Comparison of ENCODE assay signal across 24 cellular contexts in the genomic region with DNA sequence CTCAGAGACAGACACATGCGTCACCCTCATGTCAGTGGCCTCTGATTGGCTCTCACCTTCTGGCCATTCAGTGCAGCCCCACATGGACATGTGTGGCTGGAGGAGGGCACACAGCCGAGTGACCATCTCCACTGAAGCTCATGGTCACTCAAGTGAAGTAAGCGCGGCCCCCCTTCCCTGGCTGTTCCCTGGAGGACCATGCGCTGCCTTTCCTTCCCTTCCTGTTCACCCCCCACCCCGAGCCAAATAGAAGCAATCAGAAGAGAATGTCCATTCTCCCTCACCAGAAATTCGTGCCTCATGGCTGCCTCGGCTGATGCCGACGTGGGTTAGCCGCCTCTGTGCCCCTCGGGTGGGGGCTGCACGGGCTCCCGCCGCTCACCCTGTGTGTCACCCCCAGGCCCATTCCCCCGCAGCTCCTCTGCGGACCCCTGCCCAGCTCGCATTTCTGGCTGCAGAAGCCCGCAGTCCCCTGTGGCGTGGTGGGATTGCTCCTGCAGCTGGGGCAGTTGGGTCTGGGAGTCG. TPM values are rescaled to one million over a fixed set of nuclear protein-coding genes. Genes with fewer than 3 reads are reported as not detected.
DNase-seq lines count a peak whose midpoint lies in the region; ATAC-seq and TF ChIP-seq lines count a peak whose summit lies in the region.
"Had no signal": no experiment of that assay in that cellular context is flagged by ENCODE, and none has a peak within 500 bp of the region (broad histone marks: within the 10 kb centered on the region; RNA-seq: fewer than 3 reads in every experiment).

No MANE protein-coding gene starts in this region.

- H3K14ac ChIP-seq in mesenchymal stem cell (ENCODE audit: low read length in 2 of 2): peak overlapping the region in 1 of 2 experiments; percentile 64

- peaks cover 0 to 11% (median 0%) of the 10 kb centered on the region in 7 donors for H3K27me3 ChIP-seq in heart right ventricle
- H3K27me3 ChIP-seq in mesenchymal stem cell (ENCODE audit: control insufficient read depth in 1 of 2, insufficient read depth in 1 of 2, low read length in 2 of 2): peaks cover 0 to 3% of the 10 kb centered on the region in 2 experiments
- H3K27me3 ChIP-seq in upper lobe of right lung: no peaks in the 10 kb centered on the region
- H3K27me3 ChIP-seq in GM23338 (ENCODE audit: insufficient read depth): no peaks in the 10 kb centered on the region
- H3K27me3 ChIP-seq: thyroid gland had no signal

- H2AFZ ChIP-seq in mesenchymal stem cell (ENCODE audit: low read depth, low read length) (no peak overlapping the region), GM23338 (no peak overlapping the region)

- H4K20me1 ChIP-seq in GM23338 (replicated peaks; ENCODE audit: insufficient read depth): no peaks in the 10 kb centered on the region

- H3K27ac Mint-ChIP-seq in WTC11 (no peak overlapping the region; the same call in 1 of the 2 replicates), GM23338 (no peak overlapping the region)
- H3K27ac Mint-ChIP-seq: activated CD4-positive, alpha-beta T cell treated with anti-CD3 and anti-CD28 coated beads, Interleukin-2, amount 10 ng/mL, durations not matched to agents 24 days and 14 days; activated CD8-positive, alpha-beta memory T cell treated with anti-CD3 and anti-CD28 coated beads, Interleukin-2, amount 10 ng/mL, durations not matched to agents 7 days and 5 days; activated naive CD4-positive, alpha-beta T cell treated with anti-CD3 and anti-CD28 coated beads, Interleukin-2, amount 50 U/mL, for 72 hours; B cell; memory B cell; naive B cell; stimulated activated naive CD8-positive, alpha-beta T cell treated with anti-CD3 and anti-CD28 coated beads, Interleukin-15, Interleukin-2, amounts not matched to agents 100 ng/mL and 50 ng/mL, for 24 hours had no signal

- H2BK120ac ChIP-seq in mesenchymal stem cell (ENCODE audit: low read depth, low read length): no peak overlapping the region

- H3K9ac ChIP-seq in mesenchymal stem cell (ENCODE audit: low read length): no peak overlapping the region

- H2AK5ac ChIP-seq in mesenchymal stem cell (ENCODE audit: low read length, severe bottlenecking): no peak overlapping the region

- no peak for TF ChIP-seq CTCF in heart right ventricle (IDR thresholded peaks at IDR 0.05)
- no peak for TF ChIP-seq CTCF in WTC11 (IDR thresholded peaks at IDR 0.05)
- TF ChIP-seq CTCF in upper lobe of right lung (IDR thresholded peaks at IDR 0.05): no peak
- no peak for TF ChIP-seq CTCF in GM23338 (conservative IDR thresholded peaks at IDR 0.05; ENCODE audit: low read depth in 2 of 2)

- H3K4me1 Mint-ChIP-seq in WTC11: peaks cover 15% of the 10 kb centered on the region
- peaks cover 29% of the 10 kb centered on the region for H3K4me1 Mint-ChIP-seq in GM23338
- H3K4me1 Mint-ChIP-seq: activated CD4-positive, alpha-beta T cell treated with anti-CD3 and anti-CD28 coated beads, Interleukin-2, amount 10 ng/mL, durations not matched to agents 24 days and 14 days; activated CD8-positive, alpha-beta memory T cell treated with anti-CD3 and anti-CD28 coated beads, Interleukin-2, amount 10 ng/mL, durations not matched to agents 7 days and 5 days; B cell; memory B cell; naive B cell had no signal

- no peak overlapping the region for H2BK5ac ChIP-seq in mesenchymal stem cell (ENCODE audit: low read depth, low read length, poor library complexity, severe bottlenecking)

- H3K4me3 Mint-ChIP-seq in WTC11 (no peak overlapping the region), GM23338 (no peak overlapping the region)
- H3K4me3 Mint-ChIP-seq: activated CD4-positive, alpha-beta T cell treated with anti-CD3 and anti-CD28 coated beads, Interleukin-2, amount 10 ng/mL, durations not matched to agents 24 days and 14 days; activated CD8-positive, alpha-beta memory T cell treated with anti-CD3 and anti-CD28 coated beads, Interleukin-2, amount 10 ng/mL, durations not matched to agents 7 days and 5 days; B cell; memory B cell; naive B cell; stimulated activated naive CD8-positive, alpha-beta T cell treated with anti-CD3 and anti-CD28 coated beads, Interleukin-15, Interleukin-2, amounts not matched to agents 100 ng/mL and 50 ng/mL, for 24 hours had no signal

- H3K4me3 ChIP-seq in heart right ventricle (no peak overlapping the region), mesenchymal stem cell (ENCODE audit: insufficient read depth in 1 of 2, low read depth in 1 of 2, low read length in 2 of 2) (no peak overlapping the region), upper lobe of right lung (no peak overlapping the region), GM23338 (no peak overlapping the region)
- H3K4me3 ChIP-seq: dorsolateral prefrontal cortex, thyroid gland had no signal

- H3K9me3 Mint-ChIP-seq in WTC11 (no peaks in the 10 kb centered on the region), GM23338 (no peaks in the 10 kb centered on the region)
- H3K9me3 Mint-ChIP-seq: activated CD4-positive, alpha-beta T cell treated with anti-CD3 and anti-CD28 coated beads, Interleukin-2, amount 10 ng/mL, durations not matched to agents 24 days and 14 days; activated naive CD4-positive, alpha-beta T cell treated with anti-CD3 and anti-CD28 coated beads, Interleukin-2, amount 50 U/mL, for 72 hours; memory B cell; naive B cell; stimulated activated naive CD8-positive, alpha-beta T cell treated with anti-CD3 and anti-CD28 coated beads, Interleukin-15, Interleukin-2, amounts not matched to agents 100 ng/mL and 50 ng/mL, for 24 hours had no signal

- no peak overlapping the region for H4K91ac ChIP-seq in mesenchymal stem cell (ENCODE audit: low read length)

- H3K9me3 ChIP-seq in heart right ventricle (no peaks in the 10 kb centered on the region), mesenchymal stem cell (ENCODE audit: control insufficient read depth, low read length) (no peaks in the 10 kb centered on the region), upper lobe of right lung (no peaks in the 10 kb centered on the region)
- H3K9me3 ChIP-seq: Caco-2, thyroid gland had no signal

- CTCF ChIA-PET in WTC11 (lab: Charles Lee): no interaction called here

- no peaks in the 10 kb centered on the region for H3K79me1 ChIP-seq in mesenchymal stem cell (replicated peaks; ENCODE audit: low read length, poor library complexity, severe bottlenecking)

- H2BK15ac ChIP-seq in mesenchymal stem cell (ENCODE audit: low read depth, poor library complexity, severe bottlenecking): peak overlapping the region; percentile 36

- H3K27ac ChIP-seq in heart right ventricle (no peak overlapping the region), mesenchymal stem cell (ENCODE audit: low read length, poor library complexity, severe bottlenecking) (no peak overlapping the region), upper lobe of right lung (no peak overlapping the region), GM23338 (ENCODE audit: low read depth) (no peak overlapping the region)
- H3K27ac ChIP-seq: dorsolateral prefrontal cortex, HL-60, thyroid gland had no signal

- H3K36me3 ChIP-seq in heart right ventricle (no peaks in the 10 kb centered on the region), mesenchymal stem cell (ENCODE audit: control insufficient read depth in 1 of 2, insufficient read depth in 2 of 2, low read depth in 1 of 2, low read length in 2 of 2) (peaks cover 0 to 3% of the 10 kb centered on the region in 2 experiments), upper lobe of right lung (no peaks in the 10 kb centered on the region), GM23338 (ENCODE audit: insufficient read depth) (no peaks in the 10 kb centered on the region)
- H3K36me3 ChIP-seq: thyroid gland had no signal

- H3K4me1 ChIP-seq in heart right ventricle: peaks cover 0 to 4% (median 0%) of the 10 kb centered on the region in 9 donors
- peaks cover 27% of the 10 kb centered on the region for H3K4me1 ChIP-seq in mesenchymal stem cell (ENCODE audit: control insufficient read depth, insufficient read depth, low read depth, low read length)
- H3K4me1 ChIP-seq in upper lobe of right lung: no peaks in the 10 kb centered on the region
- H3K4me1 ChIP-seq in GM23338 (ENCODE audit: insufficient read depth): no peaks in the 10 kb centered on the region
- H3K4me1 ChIP-seq: thyroid gland had no signal

- peak overlapping the region; percentile 1 to 49 for H2BK12ac ChIP-seq in mesenchymal stem cell (ENCODE audit: low read length in 2 of 2)

- no peaks in the 10 kb centered on the region for H3K9me2 ChIP-seq in GM23338 (ENCODE audit: insufficient read depth)

- H4K8ac ChIP-seq in mesenchymal stem cell (ENCODE audit: low read length): peak overlapping the region; percentile 19

- no peaks in the 10 kb centered on the region for H3K27me3 Mint-ChIP-seq in WTC11 (ENCODE audit: low read depth)
- peaks cover 9% of the 10 kb centered on the region for H3K27me3 Mint-ChIP-seq in GM23338 (ENCODE audit: insufficient read depth, low read depth, poor library complexity)
- H3K27me3 Mint-ChIP-seq: activated CD4-positive, alpha-beta T cell treated with anti-CD3 and anti-CD28 coated beads, Interleukin-2, amount 10 ng/mL, durations not matched to agents 24 days and 14 days; activated CD8-positive, alpha-beta memory T cell treated with anti-CD3 and anti-CD28 coated beads, Interleukin-2, amount 10 ng/mL, durations not matched to agents 7 days and 5 days; B cell; stimulated activated naive CD8-positive, alpha-beta T cell treated with anti-CD3 and anti-CD28 coated beads, Interleukin-15, Interleukin-2, amounts not matched to agents 100 ng/mL and 50 ng/mL, for 24 hours had no signal

- H3K79me2 ChIP-seq in GM23338 (replicated peaks; ENCODE audit: insufficient read depth): no peaks in the 10 kb centered on the region

- H3K18ac ChIP-seq in mesenchymal stem cell (ENCODE audit: low read depth in 1 of 2, low read length in 2 of 2): no peak overlapping the region

- no peak overlapping the region for H3K23ac ChIP-seq in mesenchymal stem cell (ENCODE audit: low read length in 2 of 2)

- 80 to 85% methylated on average over 21 of the region's 21 CpGs for WGBS in heart right ventricle, 2 donors
- WGBS in mesenchymal stem cell: 93% methylated on average over 21 of the region's 21 CpGs

- peak; percentile 50 for DNase-seq in cardiac septum (ENCODE audit: low spot score)
- no peak for DNase-seq in heart right ventricle
- peak; percentile 7 for DNase-seq in WTC11 (ENCODE audit: low spot score)
- no peak for DNase-seq in mesenchymal stem cell
- peak; percentile 47 for DNase-seq in upper lobe of right lung
- no peak for DNase-seq in amniotic stem cell (lab: John Stamatoyannopoulos, UW)
- no peak for DNase-seq in NCI-H748 (lab: John Stamatoyannopoulos, UW; ENCODE audit: unreplicated experiment)
- no peak for DNase-seq in GM23338 (ENCODE audit: low spot score)
- DNase-seq: activated CD4-positive, alpha-beta T cell treated with anti-CD3 and anti-CD28 coated beads, Interleukin-2, amount 10 ng/mL, durations not matched to agents 24 days and 14 days; activated CD8-positive, alpha-beta memory T cell treated with anti-CD3 and anti-CD28 coated beads, Interleukin-2, amount 10 ng/mL, durations not matched to agents 7 days and 5 days; DND-41; naive B cell; NCI-H1694 treated with DMSO at 0.1 percent for 48 hours; NCI-H2171 treated with DMSO at 0.1 percent for 48 hours; NCI-H526; thyroid gland had no signal

- H3K4ac ChIP-seq in mesenchymal stem cell (ENCODE audit: low read depth in 1 of 2, low read length in 2 of 2): no peak overlapping the region

- intact Hi-C loops in cardiac septum (cut with DNase I): no loop called here
- intact Hi-C loops in heart right ventricle (cut with DNase I): no loop called here
- intact Hi-C loops in upper lobe of right lung (cut with DNase I): no loop called here

- H3K36me3 Mint-ChIP-seq in WTC11: no peaks in the 10 kb centered on the region
- no peaks in the 10 kb centered on the region; the same call in 2 of the 3 replicates for H3K36me3 Mint-ChIP-seq in GM23338 (ENCODE audit: low read depth)
- H3K36me3 Mint-ChIP-seq: activated CD8-positive, alpha-beta memory T cell treated with anti-CD3 and anti-CD28 coated beads, Interleukin-2, amount 10 ng/mL, durations not matched to agents 7 days and 5 days; activated naive CD4-positive, alpha-beta T cell treated with anti-CD3 and anti-CD28 coated beads, Interleukin-2, amount 50 U/mL, for 72 hours; memory B cell; naive B cell had no signal

- ATAC-seq in heart right ventricle (no peak), WTC11 (no peak), upper lobe of right lung (no peak), GM23338 (no peak)
- ATAC-seq: activated CD8-positive, alpha-beta memory T cell treated with anti-CD3 and anti-CD28 coated beads, Interleukin-2, amount 10 ng/mL, durations not matched to agents 7 days and 5 days; activated naive CD4-positive, alpha-beta T cell treated with anti-CD3 and anti-CD28 coated beads, Interleukin-2, amount 50 U/mL, for 72 hours had no signal

- H3K4me2 ChIP-seq in mesenchymal stem cell (ENCODE audit: low read length, poor library complexity, severe bottlenecking): no peak overlapping the region
- no peak overlapping the region for H3K4me2 ChIP-seq in GM23338

- POLR2A ChIA-PET in WTC11 (lab: Charles Lee): no interaction called here

- H3F3A ChIP-seq in GM23338 (replicated peaks; ENCODE audit: low read depth): no peaks in the 10 kb centered on the region

RNA-seq across cellular contexts. Expression of a gene that starts 12.5 kb away (rescaled TPM):
- total RNA-seq in cardiac septum (21.6 TPM), heart right ventricle (10 to 100 TPM in 7 of 10 donors, 1 to 10 TPM in 3; 8.1 to 60.0 (median 12.2) TPM), WTC11 (2021) (13.5 to 17.7 TPM (median 16.4 TPM) in 3 replicates), upper lobe of right lung (37.8 TPM)
- polyA plus RNA-seq in heart right ventricle (10 to 100 TPM; 13.8 to 19.7 TPM), GM23338 (2016; fragmentation: Nextera tagmentation; extraction: Ambion mirVana) (2.5 and 3.3 TPM in 2 replicates)
- 754 TPM for polyA plus RNA-seq in mesenchymal stem cell (2013, experiment 1 of 2)
- polyA plus RNA-seq in mesenchymal stem cell (2013, experiment 2 of 2): 709 TPM
- total RNA-seq in GM23338 (2014; rRNA removed; shearing (Covaris generic)): 12.3 and 13.1 TPM in 2 replicates
- total RNA-seq: activated CD4-positive, alpha-beta T cell treated with anti-CD3 and anti-CD28 coated beads, Interleukin-2, amount 10 ng/mL, durations not matched to agents 24 days and 14 days; B cell; SK-MEL-5 had no signal

Comparison
In these comparisons a context has a peak if more than half of its experiments do, and no peak if none do; other contexts are left out.
1. DNase-seq: peak in cardiac septum (single experiment), WTC11 (single experiment) and upper lobe of right lung (single experiment); none in heart right ventricle (0 of 2), mesenchymal stem cell (single experiment), amniotic stem cell (single experiment), NCI-H748 (single experiment) and GM23338 (single experiment).